In genomic region chr17:17236295-17237025, GRCh38 we compare ENCODE assay signal across 8 cellular contexts. TPM values are rescaled to one million over a fixed set of nuclear protein-coding genes. Genes with fewer than 3 reads are reported as not detected.
DNase-seq lines count a peak whose midpoint lies in the region; ATAC-seq, FAIRE-seq and TF ChIP-seq lines count a peak whose summit lies in the region.

No MANE protein-coding gene starts in this region.

- H3K4me1 ChIP-seq in A549: peaks cover 16% of the 10 kb centered on the region
- H3K4me1 ChIP-seq in neutrophil (ENCODE audit: control insufficient read depth in 1 of 2, insufficient read depth in 1 of 2, low read depth in 1 of 2, low read length in 1 of 2): peaks cover 20 to 24% of the 10 kb centered on the region in 2 experiments

- H3K4me3 ChIP-seq in A549: peak overlapping the region; percentile 85
- peak overlapping the region; percentile 99 for H3K4me3 ChIP-seq in fibroblast of villous mesenchyme (ENCODE audit: low read depth, low read length)
- H3K4me3 ChIP-seq in neutrophil (ENCODE audit: low read depth in 1 of 2, low read length in 1 of 2): peak overlapping the region; percentile 79 to 93

- TF ChIP-seq RAD21 in A549 (conservative IDR thresholded peaks at IDR 0.05 in 1 of 2, IDR thresholded peaks at IDR 0.05 in 1 of 2): no peak

- peak overlapping the region; percentile 93 for H3K4me2 ChIP-seq in A549

- CTCF ChIA-PET in A549 (lab: Yijun Ruan, JAX): interaction anchor here (0.6 to 2.9 kb wide), 7 partner anchors 11 to 269 kb away, joined by 3 to 11 read pairs (median 3); no protein-coding TSS in a partner anchor
- CTCF ChIA-PET in activated CD4-positive, alpha-beta memory T cell treated with anti-CD3 and anti-CD28 coated beads for 36 hours (lab: Charles Lee): interaction anchor here (0.9 to 1.8 kb wide), 4 partner anchors 94 to 236 kb away, joined by 3 to 9 read pairs (median 6); no protein-coding TSS in a partner anchor

- peak overlapping the region; percentile 82 to 97 for H3K27ac ChIP-seq in A549
- H3K27ac ChIP-seq in neutrophil: peak overlapping the region; percentile 91

- peak overlapping the region; percentile 97 for H3K4me3 Mint-ChIP-seq in activated CD4-positive, alpha-beta memory T cell treated with anti-CD3 and anti-CD28 coated beads for 36 hours

- in situ Hi-C loops in GM13977 (cut with MboI; ENCODE audit: low pct_unique_long_range_greater_than_20kb, low sequenced_read_pairs, unreplicated experiment): no loop called here

- peaks cover 9% of the 10 kb centered on the region for H3K36me3 Mint-ChIP-seq in activated CD4-positive, alpha-beta memory T cell treated with anti-CD3 and anti-CD28 coated beads for 36 hours

- H3K9me3 ChIP-seq in A549 (no peaks in the 10 kb centered on the region), neutrophil (no peaks in the 10 kb centered on the region)

- ATAC-seq in A549: peak; percentile 45 to 57

- POLR2A ChIA-PET in A549 (lab: Yijun Ruan, JAX): interaction anchor here (0.7 to 1.1 kb wide), 4 partner anchors 10 to 174 kb away, joined by 3 to 6 read pairs (median 4); no protein-coding TSS in a partner anchor
- POLR2A ChIA-PET in activated CD4-positive, alpha-beta memory T cell treated with anti-CD3 and anti-CD28 coated beads for 36 hours (lab: Charles Lee): interaction anchor here (1.0 to 1.2 kb wide), 4 partner anchors 8 to 195 kb away, joined by 3 to 4 read pairs (median 4); partner anchors contain the start of gene COPS3

- H3K36me3 ChIP-seq in neutrophil: peaks cover 13% of the 10 kb centered on the region

- H3K27ac Mint-ChIP-seq in activated CD4-positive, alpha-beta memory T cell treated with anti-CD3 and anti-CD28 coated beads for 36 hours: peak overlapping the region; percentile 94

- peak; percentile 36 to 44 for DNase-seq in A549 (ENCODE audit: low read depth in 1 of 2, low spot score in 1 of 2)
- peak; percentile 31 for DNase-seq in GM13977 (ENCODE audit: low spot score)
- peak; percentile 20 for DNase-seq in HT-29 (ENCODE audit: low spot score)
- no peak for DNase-seq in activated CD4-positive, alpha-beta memory T cell treated with anti-CD3 and anti-CD28 coated beads for 36 hours
- DNase-seq in fibroblast of villous mesenchyme (ENCODE audit: low read depth): peak; percentile 30
- DNase-seq in NOMO-1 treated with DMSO at 0.1 percent for 48 hours (lab: John Stamatoyannopoulos, UW; ENCODE audit: unreplicated experiment): no peak
- no peak for DNase-seq in GOT3 (lab: John Stamatoyannopoulos, UW)

- no peaks in the 10 kb centered on the region for H3K27me3 ChIP-seq in neutrophil

- no peak for TF ChIP-seq POLR2A in A549 (IDR thresholded peaks at IDR 0.05; ENCODE audit: low read length)

- H3K9me3 Mint-ChIP-seq in activated CD4-positive, alpha-beta memory T cell treated with anti-CD3 and anti-CD28 coated beads for 36 hours: no peaks in the 10 kb centered on the region

- no peak for TF ChIP-seq EP300 in A549 (IDR thresholded peaks at IDR 0.05)

- intact Hi-C loops in activated CD4-positive, alpha-beta memory T cell treated with anti-CD3 and anti-CD28 coated beads for 36 hours (cut with micrococcal nuclease): loop anchor here (1.0 to 2.0 kb wide), 3 partner anchors 30 to 57 kb away; partner anchors contain the start of genes COPS3 and PLD6

- FAIRE-seq in A549 (lab: Jason Lieb, UNC): no peak

- TF ChIP-seq CTCF in A549 (IDR thresholded peaks at IDR 0.05): no peak
- no peak for TF ChIP-seq CTCF in GM13977 (IDR thresholded peaks at IDR 0.05; ENCODE audit: extremely low read depth, insufficient read depth, missing control alignments)
- no peak for TF ChIP-seq CTCF in fibroblast of villous mesenchyme (IDR thresholded peaks at IDR 0.05; ENCODE audit: insufficient read depth, low read depth, low read length)
- TF ChIP-seq CTCF in neutrophil (IDR thresholded peaks at IDR 0.05): no peak

- H3K27me3 Mint-ChIP-seq in activated CD4-positive, alpha-beta memory T cell treated with anti-CD3 and anti-CD28 coated beads for 36 hours: no peaks in the 10 kb centered on the region

- peaks cover 36% of the 10 kb centered on the region for H3K4me1 Mint-ChIP-seq in activated CD4-positive, alpha-beta memory T cell treated with anti-CD3 and anti-CD28 coated beads for 36 hours (ENCODE audit: low read depth)

- 3% methylated on average over 19 of the region's 31 CpGs for WGBS in A549 (ENCODE audit: missing lambda C conversion rate)

TF ChIP-seq in A549, 52 proteins besides CTCF, POLR2A, EP300 and RAD21:
- TF ChIP-seq MAZ (IDR thresholded peaks at IDR 0.05; ENCODE audit: borderline replicate concordance, low read depth, low read length) (no peak), PHF8 (IDR thresholded peaks at IDR 0.05; ENCODE audit: borderline replicate concordance, low read depth) (peak; percentile 92; the same call in 1 of the 2 replicates)

RNA-seq across cellular contexts. Expression of gene FLCN, which starts 0.5 kb away (rescaled TPM):
- 14.2 and 16.1 TPM in 2 replicates for polyA plus RNA-seq in A549 (2011; rRNA removed)
- polyA plus RNA-seq in A549 (2012; cell fraction: cytosol; rRNA removed): 11.2 and 13.4 TPM in 2 replicates
- 41.2 and 46.0 TPM in 2 replicates for polyA plus RNA-seq in A549 (2012; cell fraction: nucleus; rRNA removed)
- 17.3 to 25.1 TPM (median 22.1 TPM) in 3 replicates for polyA plus RNA-seq in A549 (2017; fragmentation: RNase III; extraction: RNeasy Plus Mini Kit Qiagen cat#74134 plus additional on column Dnase treatment)
- 31.7 and 32.1 TPM in 2 replicates for polyA minus RNA-seq in A549 (2011; rRNA and poly(A)+ RNA removed)
- total RNA-seq in HT-29 (2014; rRNA removed; shearing (Covaris generic)): 14.8 and 21.8 TPM in 2 replicates
- total RNA-seq in activated CD4-positive, alpha-beta memory T cell treated with anti-CD3 and anti-CD28 coated beads for 36 hours: 10 to 100 TPM; 24.0 to 24.6 TPM
- total RNA-seq in fibroblast of villous mesenchyme: 64.3 and 74.1 TPM in 2 replicates

RNA-seq across cellular contexts. Expression of gene PLD6, which starts 30.3 kb away (rescaled TPM):
- polyA plus RNA-seq in A549 (2011; rRNA removed) (5.4 and 5.7 TPM in 2 replicates), A549 (2017; fragmentation: RNase III; extraction: RNeasy Plus Mini Kit Qiagen cat#74134 plus additional on column Dnase treatment) (5.6 to 6.6 TPM (median 5.6 TPM) in 3 replicates)
- 5.7 and 7.7 TPM in 2 replicates for polyA plus RNA-seq in A549 (2012; cell fraction: cytosol; rRNA removed)
- 6.5 and 9.7 TPM in 2 replicates for polyA plus RNA-seq in A549 (2012; cell fraction: nucleus; rRNA removed)
- polyA minus RNA-seq in A549 (2011; rRNA and poly(A)+ RNA removed): 4.5 and 5.1 TPM in 2 replicates
- 3.5 and 3.9 TPM in 2 replicates for total RNA-seq in HT-29 (2014; rRNA removed; shearing (Covaris generic))
- total RNA-seq in activated CD4-positive, alpha-beta memory T cell treated with anti-CD3 and anti-CD28 coated beads for 36 hours: 1 to 10 TPM; 9.3 to 9.4 TPM
- 4.8 and 5.6 TPM in 2 replicates for total RNA-seq in fibroblast of villous mesenchyme

RNA-seq across cellular contexts. Expression of gene COPS3, which starts 44.6 kb away (rescaled TPM):
- 204 and 209 TPM in 2 replicates for polyA plus RNA-seq in A549 (2011; rRNA removed)
- polyA plus RNA-seq in A549 (2012; cell fraction: cytosol; rRNA removed): 100 and 117 TPM in 2 replicates
- 89.5 and 107 TPM in 2 replicates for polyA plus RNA-seq in A549 (2012; cell fraction: nucleus; rRNA removed)
- 144 to 164 TPM (median 149 TPM) in 3 replicates for polyA plus RNA-seq in A549 (2017; fragmentation: RNase III; extraction: RNeasy Plus Mini Kit Qiagen cat#74134 plus additional on column Dnase treatment)
- polyA minus RNA-seq in A549 (2011; rRNA and poly(A)+ RNA removed): 101 and 106 TPM in 2 replicates
- total RNA-seq in HT-29 (2014; rRNA removed; shearing (Covaris generic)): 35.4 and 44.9 TPM in 2 replicates
- 100 to 1,000 TPM in 1 of 2 experiments, 10 to 100 TPM in 1; 96.1 to 104 TPM for total RNA-seq in activated CD4-positive, alpha-beta memory T cell treated with anti-CD3 and anti-CD28 coated beads for 36 hours
- 82.8 and 93.7 TPM in 2 replicates for total RNA-seq in fibroblast of villous mesenchyme

Comparison
In these comparisons a context has a peak if more than half of its experiments do, and no peak if none do; other contexts are left out.
1. DNase-seq: peak in A549 (2 of 2), GM13977 (single experiment), HT-29 (single experiment) and fibroblast of villous mesenchyme (single experiment); none in activated CD4-positive, alpha-beta memory T cell treated with anti-CD3 and anti-CD28 coated beads for 36 hours (single experiment), NOMO-1 treated with DMSO at 0.1 percent for 48 hours (single experiment) and GOT3 (single experiment).
2. Peak in every context shown above with its lines, with median percentiles within 50 percentile points of each other: H3K4me3 ChIP-seq.